8 cellular contexts compared by ENCODE assay signal in genomic region chr15:40928351-40928974, GRCh38. TPM values are rescaled to one million over a fixed set of nuclear protein-coding genes. Genes with fewer than 3 reads are reported as not detected.
DNase-seq lines count a peak whose midpoint lies in the region; ATAC-seq, FAIRE-seq and TF ChIP-seq lines count a peak whose summit lies in the region.

No MANE protein-coding gene starts in this region.

- no peaks in the 10 kb centered on the region for H3K9me3 ChIP-seq in A549
- H3K9me3 ChIP-seq in SU-DHL-6 (ENCODE audit: insufficient read depth, low read length) = no peaks in the 10 kb centered on the region
- H3K9me3 ChIP-seq in left ventricle myocardium inferior (replicated peaks) = no peaks in the 10 kb centered on the region
- H3K9me3 ChIP-seq in spleen = no peaks in the 10 kb centered on the region

- no peak for TF ChIP-seq EP300 in A549 (IDR thresholded peaks at IDR 0.05)

- TF ChIP-seq POLR2A in A549 (IDR thresholded peaks at IDR 0.05; ENCODE audit: low read length) (no peak), spleen (IDR thresholded peaks at IDR 0.05) (no peak)

- no peaks in the 10 kb centered on the region for H3K9me2 ChIP-seq in SU-DHL-6 (replicated peaks; ENCODE audit: insufficient read depth, low read length)

- DNase-seq in A549 (ENCODE audit: low read depth in 1 of 2, low spot score in 1 of 2) (no peak), HT-29 (ENCODE audit: low spot score) (peak; percentile 63), left ventricle myocardium inferior (no peak), spleen (peak; percentile 69), epidermal melanocyte (ENCODE audit: insufficient read length, low spot score) (no peak), HEK293T (ENCODE audit: extremely low spot score) (no peak)

- H3K27ac ChIP-seq in A549 (peak overlapping the region in 1 of 2 experiments; percentile 63; a peak in 3 of 6 replicates), SU-DHL-6 (ENCODE audit: low read depth, low read length) (no peak overlapping the region), left ventricle myocardium inferior (replicated peaks) (peak overlapping the region; percentile 92), spleen (peak overlapping the region in 1 of 8 donors; percentile 69)

- H4K20me1 ChIP-seq in SU-DHL-6 (ENCODE audit: low read depth, low read length) = no peaks in the 10 kb centered on the region

- H3K9ac ChIP-seq in SU-DHL-6 (ENCODE audit: low read length) = no peak overlapping the region; the same call in 1 of the 2 replicates

- no peak for TF ChIP-seq RAD21 in A549 (conservative IDR thresholded peaks at IDR 0.05 in 1 of 2, IDR thresholded peaks at IDR 0.05 in 1 of 2)

- H3K79me2 ChIP-seq in SU-DHL-6 (ENCODE audit: insufficient read depth, low read length) = no peaks in the 10 kb centered on the region

- no peaks in the 10 kb centered on the region for H3F3A ChIP-seq in SU-DHL-6 (ENCODE audit: insufficient read depth)

- under 1% methylated on average over 10 of the region's 34 CpGs for WGBS in A549 (ENCODE audit: missing lambda C conversion rate)
- WGBS in spleen, 5 donors = 0 to 2% (median 1%) methylated on average over 7 to 34 of the region's 34 CpGs

- peak overlapping the region; percentile 73 for H2AFZ ChIP-seq in SU-DHL-6 (ENCODE audit: low read depth, low read length, severe bottlenecking)

- H3K4me1 ChIP-seq in A549 (peaks cover 23% of the 10 kb centered on the region; the same call in 1 of the 3 replicates), left ventricle myocardium inferior (peaks cover 80% of the 10 kb centered on the region), spleen (peaks cover 58 to 82% (median 78%) of the 10 kb centered on the region in 6 donors)

- FAIRE-seq in A549 (lab: Jason Lieb, UNC) = no peak

- POLR2A ChIA-PET in A549 (lab: Yijun Ruan, JAX) (interaction anchor here (0.7 to 2.9 kb wide), 4 partner anchors 13 to 24 kb away, joined by 3 to 16 read pairs (median 4); no protein-coding TSS in a partner anchor), HEK293T (lab: Yijun Ruan, JAX) (interaction anchor here (1.9 to 2.6 kb wide), 3 partner anchors 13 to 29 kb away, joined by 7 to 22 read pairs (median 9); partner anchors contain the start of gene CHAC1)

- ATAC-seq in A549 = peak in 1 of 2 experiments; percentile 13; a peak in 3 of 6 replicates
- no peak for ATAC-seq in HG02763 (IDR thresholded peaks at IDR 0.05; ENCODE audit: unreplicated experiment)

- H3K36me3 ChIP-seq in SU-DHL-6 (ENCODE audit: low read length) (no peaks in the 10 kb centered on the region), left ventricle myocardium inferior (peaks cover 17% of the 10 kb centered on the region), spleen (no peaks in the 10 kb centered on the region)

- intact Hi-C loops in left ventricle myocardium inferior (cut with micrococcal nuclease) (no loop called here), spleen (cut with DNase I; ENCODE audit: low total_unique reads) (no loop called here)

- CTCF ChIA-PET in A549 (lab: Yijun Ruan, JAX) = interaction anchor here (0.7 to 6.8 kb wide), 7 partner anchors 12 to 96 kb away, joined by 3 to 70 read pairs (median 10); no protein-coding TSS in a partner anchor
- CTCF ChIA-PET in HEK293T (lab: Yijun Ruan, JAX) = interaction anchor here (0.7 to 2.3 kb wide), 4 partner anchors 9 to 24 kb away, joined by 3 to 14 read pairs (median 3); no protein-coding TSS in a partner anchor

- H3K4me3 ChIP-seq in A549 (peak overlapping the region; percentile 48), SU-DHL-6 (ENCODE audit: insufficient read depth, low read length, poor library complexity, severe bottlenecking) (peak overlapping the region; percentile 56), left ventricle myocardium inferior (peak overlapping the region; percentile 77), spleen (peak overlapping the region; percentile 47 to 87 (median 58))

- TF ChIP-seq CTCF in A549 (IDR thresholded peaks at IDR 0.05) (no peak), SU-DHL-6 (IDR thresholded peaks at IDR 0.05; ENCODE audit: insufficient read depth, low read length, poor library complexity, severe bottlenecking) (no peak), left ventricle myocardium inferior (IDR thresholded peaks at IDR 0.05; ENCODE audit: borderline replicate concordance) (no peak), spleen (IDR thresholded peaks at IDR 0.05 in 8 of 11, conservative IDR thresholded peaks at IDR 0.05 in 3 of 11) (no peak)

- H3K4me2 ChIP-seq in A549 (peak overlapping the region; percentile 99), SU-DHL-6 (ENCODE audit: low read depth, low read length, poor library complexity, severe bottlenecking) (peak overlapping the region; percentile 70)

- H3K27me3 ChIP-seq in SU-DHL-6 (ENCODE audit: low read length) = no peaks in the 10 kb centered on the region
- H3K27me3 ChIP-seq in left ventricle myocardium inferior (ENCODE audit: low read depth) = peaks cover 72% of the 10 kb centered on the region
- peaks cover 0 to 80% (median 61%) of the 10 kb centered on the region in 7 donors for H3K27me3 ChIP-seq in spleen (replicated peaks in 1 of 7)

TF ChIP-seq in A549, 52 proteins besides CTCF, POLR2A, EP300 and RAD21 (continues in another document):
- TF ChIP-seq SMC3 (IDR thresholded peaks at IDR 0.05) = no peak
- no peak for TF ChIP-seq RNF2 (IDR thresholded peaks at IDR 0.05; ENCODE audit: borderline replicate concordance, low read depth)
- no peak for TF ChIP-seq FOSL2 (IDR thresholded peaks at IDR 0.05)
- TF ChIP-seq FOSL2 (CRISPR knock-in tag; IDR thresholded peaks at IDR 0.05) = no peak
- TF ChIP-seq MYC (IDR thresholded peaks at IDR 0.05; ENCODE audit: borderline replicate concordance, low read length) = no peak
- TF ChIP-seq MAFK (IDR thresholded peaks at IDR 0.05; ENCODE audit: partially characterized antibody) = no peak
- no peak for TF ChIP-seq CHD2 (IDR thresholded peaks at IDR 0.05; ENCODE audit: low read length, partially characterized antibody)
- no peak for TF ChIP-seq ZSCAN20 (CRISPR knock-in tag; IDR thresholded peaks at IDR 0.05)
- no peak for TF ChIP-seq HOXB5 (CRISPR knock-in tag; IDR thresholded peaks at IDR 0.05)
- TF ChIP-seq GATA3 (IDR thresholded peaks at IDR 0.05; ENCODE audit: borderline replicate concordance) = no peak
- no peak for TF ChIP-seq MAZ (IDR thresholded peaks at IDR 0.05; ENCODE audit: borderline replicate concordance, low read depth, low read length)

TF ChIP-seq in HEK293T, 16 proteins besides CTCF, POLR2A, EP300 and RAD21 (continues in another document):
- TF ChIP-seq NFRKB (IDR thresholded peaks at IDR 0.05) (no peak), HDGF (IDR thresholded peaks at IDR 0.05; ENCODE audit: borderline replicate concordance) (no peak), BHLHE40 (IDR thresholded peaks at IDR 0.05; ENCODE audit: borderline replicate concordance) (no peak), CTBP1 (IDR thresholded peaks at IDR 0.05; ENCODE audit: borderline replicate concordance) (no peak), ZNF384 (IDR thresholded peaks at IDR 0.05) (no peak), SP1 (IDR thresholded peaks at IDR 0.05) (no peak), ARNT (IDR thresholded peaks at IDR 0.05) (no peak), FOXM1 (IDR thresholded peaks at IDR 0.05; ENCODE audit: borderline replicate concordance) (no peak), FOXK2 (IDR thresholded peaks at IDR 0.05) (no peak), L3MBTL2 (conservative IDR thresholded peaks at IDR 0.05) (no peak), SUZ12 (IDR thresholded peaks at IDR 0.05) (no peak), TARDBP (IDR thresholded peaks at IDR 0.05) (no peak), ELF4 (IDR thresholded peaks at IDR 0.05) (no peak), FOXA1 (IDR thresholded peaks at IDR 0.05) (no peak), LEF1 (IDR thresholded peaks at IDR 0.05; ENCODE audit: borderline replicate concordance) (no peak)

RNA-seq across cellular contexts. Expression of gene DLL4, which starts 0.7 kb away (rescaled TPM):
- polyA plus RNA-seq in A549 (2011; rRNA removed) (0.09 and 0.16 TPM in 2 replicates), A549 (2017; fragmentation: RNase III; extraction: RNeasy Plus Mini Kit Qiagen cat#74134 plus additional on column Dnase treatment) (0.09 to 0.28 TPM (median 0.13 TPM) in 3 replicates), spleen (1 to 10 TPM; 1.2 to 5.0 (median 2.3) TPM)
- polyA plus RNA-seq in A549 (2012; cell fraction: cytosol; rRNA removed) = 0.16 and 0.21 TPM in 2 replicates
- polyA plus RNA-seq in A549 (2012; cell fraction: nucleus; rRNA removed) = 0.54 and 0.61 TPM in 2 replicates
- 0.21 and 0.24 TPM in 2 replicates for polyA minus RNA-seq in A549 (2011; rRNA and poly(A)+ RNA removed)
- 3.8 and 4.4 TPM in 2 replicates for total RNA-seq in HT-29 (2014; rRNA removed; shearing (Covaris generic))
- total RNA-seq in left ventricle myocardium inferior (11.1 TPM), spleen (10 to 100 TPM in 5 of 7 donors, 1 to 10 TPM in 2; 7.6 to 26.3 (median 11.0) TPM)

RNA-seq across cellular contexts. Expression of gene CHAC1, which starts 24.8 kb away (rescaled TPM):
- polyA plus RNA-seq in A549 (2011; rRNA removed) (22.2 and 25.3 TPM in 2 replicates), A549 (2017; fragmentation: RNase III; extraction: RNeasy Plus Mini Kit Qiagen cat#74134 plus additional on column Dnase treatment) (3.8 to 4.9 TPM (median 4.5 TPM) in 3 replicates), spleen (1 to 10 TPM in 2 of 3 donors, under 1 TPM in 1; 0.39 to 1.5 (median 1.1) TPM)
- polyA plus RNA-seq in A549 (2012; cell fraction: cytosol; rRNA removed) = 9.5 and 11.1 TPM in 2 replicates
- polyA plus RNA-seq in A549 (2012; cell fraction: nucleus; rRNA removed) = 6.3 and 13.2 TPM in 2 replicates
- polyA minus RNA-seq in A549 (2011; rRNA and poly(A)+ RNA removed) = 27.8 and 36.4 TPM in 2 replicates
- total RNA-seq in HT-29 (2014; rRNA removed; shearing (Covaris generic)) = 13.6 and 16.6 TPM in 2 replicates
- total RNA-seq in left ventricle myocardium inferior (1.3 TPM), spleen (1 to 10 TPM in 6 of 7 donors, under 1 TPM in 1; 0.92 to 5.5 (median 1.7) TPM)

RNA-seq across cellular contexts. Expression of gene VPS18, which starts 34.2 kb away (rescaled TPM):
- polyA plus RNA-seq in A549 (2011; rRNA removed) (9.0 and 10.7 TPM in 2 replicates), A549 (2017; fragmentation: RNase III; extraction: RNeasy Plus Mini Kit Qiagen cat#74134 plus additional on column Dnase treatment) (12.4 to 15.2 TPM (median 14.6 TPM) in 3 replicates), spleen (10 to 100 TPM in 1 of 3 donors, 1 to 10 TPM in 2; 7.2 to 15.8 (median 7.4) TPM)
- 9.1 and 10.9 TPM in 2 replicates for polyA plus RNA-seq in A549 (2012; cell fraction: cytosol; rRNA removed)
- polyA plus RNA-seq in A549 (2012; cell fraction: nucleus; rRNA removed) = 23.3 and 26.0 TPM in 2 replicates
- polyA minus RNA-seq in A549 (2011; rRNA and poly(A)+ RNA removed) = 26.2 and 33.6 TPM in 2 replicates
- total RNA-seq in HT-29 (2014; rRNA removed; shearing (Covaris generic)) = 66.8 and 75.8 TPM in 2 replicates
- total RNA-seq in left ventricle myocardium inferior (21.3 TPM), spleen (10 to 100 TPM; 18.6 to 29.1 (median 25.3) TPM)

RNA-seq across cellular contexts. Expression of gene RHOV, which starts 54.4 kb away (rescaled TPM):
- polyA plus RNA-seq in A549 (2011; rRNA removed) = 13.0 and 13.9 TPM in 2 replicates
- 6.4 and 7.3 TPM in 2 replicates for polyA plus RNA-seq in A549 (2012; cell fraction: cytosol; rRNA removed)
- 4.5 and 5.4 TPM in 2 replicates for polyA plus RNA-seq in A549 (2012; cell fraction: nucleus; rRNA removed)
- polyA plus RNA-seq in A549 (2017; fragmentation: RNase III; extraction: RNeasy Plus Mini Kit Qiagen cat#74134 plus additional on column Dnase treatment) = 4.9 to 7.6 TPM (median 6.9 TPM) in 3 replicates
- 8.2 and 10.0 TPM in 2 replicates for polyA minus RNA-seq in A549 (2011; rRNA and poly(A)+ RNA removed)
- total RNA-seq in HT-29 (2014; rRNA removed; shearing (Covaris generic)) = 30.4 and 33.5 TPM in 2 replicates
- total RNA-seq in left ventricle myocardium inferior = not detected
- not detected for total RNA-seq in spleen
- polyA plus RNA-seq in spleen = under 1 TPM in 2 of 3 donors, not detected in 1; 0.06 to 0.19 TPM

Comparison
In these comparisons a context has a peak if more than half of its experiments do, and no peak if none do; other contexts are left out.
1. DNase-seq: peak in HT-29 (single experiment) and spleen (single experiment); none in A549 (0 of 2), left ventricle myocardium inferior (single experiment), epidermal melanocyte (single experiment) and HEK293T (single experiment).
2. Peak in every context shown above with its lines, with median percentiles within 50 percentile points of each other: H3K4me3 ChIP-seq.